In genomic region chr19:52191951-52192350, GRCh38 we compare ENCODE assay signal across 10 cellular contexts. TPM values are rescaled to one million over a fixed set of nuclear protein-coding genes. Genes with fewer than 3 reads are reported as not detected.
DNase-seq lines count a peak whose midpoint lies in the region; ATAC-seq and TF ChIP-seq lines count a peak whose summit lies in the region.
"Had no signal": no experiment of that assay in that cellular context is flagged by ENCODE, and none has a peak within 500 bp of the region (broad histone marks: within the 10 kb centered on the region; RNA-seq: fewer than 3 reads in every experiment).

No MANE protein-coding gene starts in this region.

- no peak for ATAC-seq in naive thymus-derived CD4-positive, alpha-beta T cell
- no peak for ATAC-seq in GM18519 (IDR thresholded peaks at IDR 0.05; ENCODE audit: low FRiP score, unreplicated experiment)

- CTCF ChIA-PET in AG04450 (lab: Charles Lee): no interaction called here
- CTCF ChIA-PET in naive thymus-derived CD4-positive, alpha-beta T cell (lab: Charles Lee): no interaction called here

- peaks cover 3% of the 10 kb centered on the region for H3K36me3 Mint-ChIP-seq in IgD-negative memory B cell
- H3K36me3 Mint-ChIP-seq in chondrocyte (ENCODE audit: low read depth): peaks cover 6% of the 10 kb centered on the region
- peaks cover 4 to 42% (median 32%) of the 10 kb centered on the region in 5 donors for H3K36me3 Mint-ChIP-seq in naive thymus-derived CD4-positive, alpha-beta T cell

- H3K27me3 ChIP-seq in AG04450 (ENCODE audit: control insufficient read depth, insufficient read depth, low read length): no peaks in the 10 kb centered on the region
- H3K27me3 ChIP-seq in naive thymus-derived CD4-positive, alpha-beta T cell (ENCODE audit: control insufficient read depth in 2 of 2, insufficient read depth in 2 of 2, low read length in 2 of 2): no peaks in the 10 kb centered on the region

- no peaks in the 10 kb centered on the region; the same call in 1 of the 2 replicates for H3K9me3 ChIP-seq in AG04450 (ENCODE audit: control insufficient read depth, insufficient read depth, low read length)
- H3K9me3 ChIP-seq in naive thymus-derived CD4-positive, alpha-beta T cell (ENCODE audit: control insufficient read depth in 2 of 3, low read length in 3 of 3): no peaks in the 10 kb centered on the region

- no peak overlapping the region for H3K27ac ChIP-seq in AG04450 (ENCODE audit: low read depth, low read length)
- H3K27ac ChIP-seq in naive thymus-derived CD4-positive, alpha-beta T cell (ENCODE audit: low read depth, low read length): peak overlapping the region; percentile 97

- H3K27ac Mint-ChIP-seq in IgD-negative memory B cell (peak overlapping the region; percentile 25 to 92 (median 88)), chondrocyte (ENCODE audit: unreplicated experiment) (peak overlapping the region; percentile 72)
- H3K27ac Mint-ChIP-seq in naive thymus-derived CD4-positive, alpha-beta T cell: peak overlapping the region; percentile 12 to 100 (median 60)

- intact Hi-C loops in naive thymus-derived CD4-positive, alpha-beta T cell (cut with micrococcal nuclease): loop anchor here (2.0 to 5.0 kb wide), 4 partner anchors 45 to 490 kb away; partner anchors contain the start of gene ZNF613 (in 1 of the 2)

- H3K27me3 Mint-ChIP-seq in IgD-negative memory B cell (no peaks in the 10 kb centered on the region), chondrocyte (ENCODE audit: low read depth) (no peaks in the 10 kb centered on the region)
- H3K27me3 Mint-ChIP-seq in naive thymus-derived CD4-positive, alpha-beta T cell: no peaks in the 10 kb centered on the region

- H3K4me3 ChIP-seq in AG04450 (ENCODE audit: low read depth, low read length): peak overlapping the region; percentile 2; the same call in 1 of the 2 replicates
- H3K4me3 ChIP-seq in naive thymus-derived CD4-positive, alpha-beta T cell (ENCODE audit: low read length): peak overlapping the region; percentile 86

- H3K4me3 Mint-ChIP-seq in IgD-negative memory B cell (peak overlapping the region; percentile 79 to 99 (median 89)), chondrocyte (ENCODE audit: unreplicated experiment) (peak overlapping the region; percentile 98)
- peak overlapping the region; percentile 91 to 99 (median 96) for H3K4me3 Mint-ChIP-seq in naive thymus-derived CD4-positive, alpha-beta T cell

- H3K4me1 Mint-ChIP-seq in IgD-negative memory B cell (peaks cover 36 to 45% (median 44%) of the 10 kb centered on the region in 3 donors), chondrocyte (ENCODE audit: low read depth) (peaks cover 56% of the 10 kb centered on the region)
- peaks cover 30 to 78% (median 63%) of the 10 kb centered on the region in 7 donors for H3K4me1 Mint-ChIP-seq in naive thymus-derived CD4-positive, alpha-beta T cell

- H3K36me3 ChIP-seq in naive thymus-derived CD4-positive, alpha-beta T cell (ENCODE audit: control insufficient read depth in 2 of 3, insufficient read depth in 3 of 3, low read length in 3 of 3): peaks cover 7 to 46% (median 13%) of the 10 kb centered on the region in 3 experiments

- TF ChIP-seq CTCF in AG04450 (IDR thresholded peaks at IDR 0.05; ENCODE audit: low read depth, low read length): no peak
- no peak for TF ChIP-seq CTCF in chondrocyte (IDR thresholded peaks at IDR 0.05)

- POLR2A ChIA-PET in AG04450 (lab: Yijun Ruan, JAX): no interaction called here
- POLR2A ChIA-PET in naive thymus-derived CD4-positive, alpha-beta T cell (lab: Charles Lee): interaction anchor here (0.8 to 1.4 kb wide), 3 partner anchors 11 to 143 kb away, joined by 3 to 5 read pairs (median 3); partner anchors contain the start of genes ZNF432 and ZNF836

- no peaks in the 10 kb centered on the region for H3K9me3 Mint-ChIP-seq in IgD-negative memory B cell
- no peaks in the 10 kb centered on the region for H3K9me3 Mint-ChIP-seq in chondrocyte (ENCODE audit: low read depth)
- H3K9me3 Mint-ChIP-seq in naive thymus-derived CD4-positive, alpha-beta T cell: peaks cover 0 to 2% (median 0%) of the 10 kb centered on the region in 11 donors

- peaks cover 34 to 47% of the 10 kb centered on the region in 2 donors for H3K4me1 ChIP-seq in naive thymus-derived CD4-positive, alpha-beta T cell (ENCODE audit: control insufficient read depth in 2 of 2, insufficient read depth in 2 of 2, low read length in 2 of 2)

- DNase-seq in AG04450 (ENCODE audit: low read depth, low spot score) (no peak), chondrocyte (ENCODE audit: low spot score) (no peak), Kasumi-1 (lab: John Stamatoyannopoulos, UW) (no peak), NCI-H1417 (lab: John Stamatoyannopoulos, UW) (no peak), ureter (ENCODE audit: low spot score) (no peak)
- no peak for DNase-seq in naive thymus-derived CD4-positive, alpha-beta T cell
- DNase-seq: activated naive CD4-positive, alpha-beta T cell; hippocampal formation had no signal

RNA-seq across cellular contexts. Expression of gene PPP2R1A, which starts 2.1 kb away (rescaled TPM):
- polyA plus RNA-seq in AG04450 (2011; rRNA removed) (158 and 243 TPM in 2 replicates), IgD-negative memory B cell (204 TPM)
- 507 and 586 TPM in 2 replicates for polyA minus RNA-seq in AG04450 (2011; rRNA and poly(A)+ RNA removed)
- total RNA-seq in chondrocyte (210 to 236 TPM (median 228 TPM) in 3 replicates), ureter (259 TPM)
- 100 to 1,000 TPM; 156 to 215 (median 168) TPM for total RNA-seq in naive thymus-derived CD4-positive, alpha-beta T cell
- polyA plus RNA-seq in naive thymus-derived CD4-positive, alpha-beta T cell: 100 to 1,000 TPM; 148 to 165 TPM

RNA-seq across cellular contexts. Expression of gene ZNF836, which starts 20.5 kb away (rescaled TPM):
- polyA plus RNA-seq in AG04450 (2011; rRNA removed): 3.2 and 3.7 TPM in 2 replicates
- 5.5 and 7.4 TPM in 2 replicates for polyA minus RNA-seq in AG04450 (2011; rRNA and poly(A)+ RNA removed)
- polyA plus RNA-seq in IgD-negative memory B cell: 14.0 TPM
- total RNA-seq in chondrocyte: 14.5 to 18.1 TPM (median 14.7 TPM) in 3 replicates
- total RNA-seq in naive thymus-derived CD4-positive, alpha-beta T cell: 10 to 100 TPM; 20.1 to 57.5 (median 27.4) TPM
- polyA plus RNA-seq in naive thymus-derived CD4-positive, alpha-beta T cell: 10 to 100 TPM; 10.2 to 21.2 TPM
- total RNA-seq in ureter: 22.0 TPM

RNA-seq across cellular contexts. Expression of gene ZNF616, which starts 52.2 kb away (rescaled TPM):
- polyA plus RNA-seq in AG04450 (2011; rRNA removed): 5.5 and 6.2 TPM in 2 replicates
- polyA minus RNA-seq in AG04450 (2011; rRNA and poly(A)+ RNA removed): 9.1 and 13.9 TPM in 2 replicates
- polyA plus RNA-seq in IgD-negative memory B cell: 5.8 TPM
- 12.8 to 18.6 TPM (median 13.6 TPM) in 3 replicates for total RNA-seq in chondrocyte
- 10 to 100 TPM in 2 of 5 experiments, 1 to 10 TPM in 3; 2.8 to 18.5 (median 6.1) TPM for total RNA-seq in naive thymus-derived CD4-positive, alpha-beta T cell
- 10 to 100 TPM in 1 of 2 donors, 1 to 10 TPM in 1; 6.5 to 10.8 TPM for polyA plus RNA-seq in naive thymus-derived CD4-positive, alpha-beta T cell
- total RNA-seq in ureter: 16.0 TPM
